In the genomic region with DNA sequence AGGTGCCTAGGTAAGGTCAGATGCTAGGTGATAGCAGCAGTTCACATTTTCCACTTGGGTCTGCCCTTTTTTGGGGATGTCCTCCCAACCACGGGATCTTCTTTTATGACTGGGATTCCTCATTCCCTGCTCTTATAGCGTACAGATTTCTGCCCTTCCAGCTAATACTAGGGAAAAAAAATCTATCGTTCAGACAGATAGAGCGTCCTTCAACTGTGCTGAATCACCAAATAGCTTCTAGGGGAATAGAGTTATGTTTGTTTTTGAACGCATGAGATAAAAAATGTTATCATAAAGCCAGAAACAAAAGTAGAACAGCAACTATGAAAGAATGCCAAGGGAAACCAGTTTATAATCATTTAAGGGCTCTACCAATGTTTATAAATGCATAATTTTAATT, we compare ENCODE assay signal across 19 cellular contexts. TPM values are rescaled to one million over a fixed set of nuclear protein-coding genes. Genes with fewer than 3 reads are reported as not detected.
A peak's percentile ranks its signal among the peaks of the same experiment; 100 is the strongest.
DNase-seq lines count a peak whose midpoint lies in the region; ATAC-seq, FAIRE-seq and TF ChIP-seq lines count a peak whose summit lies in the region.
"Had no signal": no experiment of that assay in that cellular context is flagged by ENCODE, and none has a peak within 500 bp of the region (broad histone marks: within the 10 kb centered on the region; RNA-seq: fewer than 3 reads in every experiment).

No MANE protein-coding gene starts in this region.

- H3K9me3 ChIP-seq in CD4-positive, alpha-beta T cell (ENCODE audit: control insufficient read depth, low read length) = no peaks in the 10 kb centered on the region
- H3K9me3 ChIP-seq in adrenal gland (replicated peaks in 1 of 3) = no peaks in the 10 kb centered on the region
- H3K9me3 ChIP-seq: SJSA1 had no signal

- POLR2A ChIA-PET in CD4-positive, alpha-beta T cell (lab: Charles Lee) = interaction anchor here (2.4 kb wide), 1 partner anchor 10 kb away, joined by 7 read pairs; no protein-coding TSS in a partner anchor

- no peaks in the 10 kb centered on the region for H3K27me3 ChIP-seq in CD4-positive, alpha-beta T cell (ENCODE audit: control insufficient read depth, insufficient read depth, low read length)
- H3K27me3 ChIP-seq in adrenal gland = no peaks in the 10 kb centered on the region
- H3K27me3 ChIP-seq: SJSA1 had no signal

- FAIRE-seq in urothelium cell line (lab: Jason Lieb, UNC) = no peak
- FAIRE-seq: H54, K562 had no signal

- peaks cover 39% of the 10 kb centered on the region for H3K4me1 Mint-ChIP-seq in CD4-positive, alpha-beta T cell (ENCODE audit: low read depth)
- peaks cover 49% of the 10 kb centered on the region for H3K4me1 Mint-ChIP-seq in mesothelial cell of epicardium

- H3K4me3 ChIP-seq in adrenal gland (peak overlapping the region in 1 of 4 donors; percentile 7), fibroblast of mammary gland (ENCODE audit: control insufficient read depth, low read depth, low read length) (no peak overlapping the region)
- H3K4me3 ChIP-seq: K562, SJSA1 had no signal

- peaks cover 8 to 12% of the 10 kb centered on the region in 2 donors for H3K4me1 ChIP-seq in adrenal gland (replicated peaks in 1 of 2)
- H3K4me1 ChIP-seq: SJSA1 had no signal

- CTCF ChIA-PET in CD4-positive, alpha-beta T cell (lab: Charles Lee) = interaction anchor here (2.3 kb wide), 1 partner anchor 13 kb away, joined by 11 read pairs; the partner anchor contains the start of gene RAP2C

- H3K36me3 ChIP-seq in adrenal gland (replicated peaks in 1 of 2) = no peaks in the 10 kb centered on the region
- H3K36me3 ChIP-seq: SJSA1 had no signal

- ATAC-seq in CD4-positive, alpha-beta T cell (ENCODE audit: poor library complexity) = no peak
- no peak for ATAC-seq in HG02798 (IDR thresholded peaks at IDR 0.05; ENCODE audit: poor library complexity, unreplicated experiment)
- ATAC-seq: K562, PC-3 had no signal

- no peak for TF ChIP-seq CTCF in CD4-positive, alpha-beta T cell (IDR thresholded peaks at IDR 0.05)
- TF ChIP-seq CTCF in adrenal gland (IDR thresholded peaks at IDR 0.05) = no peak
- TF ChIP-seq CTCF in fibroblast of mammary gland (conservative IDR thresholded peaks at IDR 0.05; ENCODE audit: control insufficient read depth, insufficient read depth, low read depth, low read length) = no peak
- TF ChIP-seq CTCF in mesothelial cell of epicardium (IDR thresholded peaks at IDR 0.05; ENCODE audit: unreplicated experiment) = no peak

- no peak overlapping the region for H3K27ac ChIP-seq in CD4-positive, alpha-beta T cell (ENCODE audit: low read depth, low read length)
- H3K27ac ChIP-seq in adrenal gland = peak overlapping the region; percentile 27 to 70 (median 53)
- H3K27ac ChIP-seq: RWPE1, SJSA1 had no signal

- peak overlapping the region; percentile 46 for H3K4me3 Mint-ChIP-seq in CD4-positive, alpha-beta T cell
- H3K4me3 Mint-ChIP-seq in mesothelial cell of epicardium = peak overlapping the region; percentile 1

- no peaks in the 10 kb centered on the region for H3K9me3 Mint-ChIP-seq in CD4-positive, alpha-beta T cell
- peaks cover 3% of the 10 kb centered on the region for H3K9me3 Mint-ChIP-seq in mesothelial cell of epicardium

- DNase-seq in CD4-positive, alpha-beta T cell = no peak
- peak in 2 of 7 donors; percentile 1 to 14 for DNase-seq in adrenal gland
- peak; percentile 4 for DNase-seq in fibroblast of mammary gland (ENCODE audit: low read depth)
- DNase-seq in mesothelial cell of epicardium (ENCODE audit: low spot score in 2 of 2, unreplicated experiment in 2 of 2) = no peak
- no peak for DNase-seq in HCEC 1CT
- DNase-seq in urothelium cell line (ENCODE audit: low spot score) = no peak
- no peak for DNase-seq in erythroblast (lab: John Stamatoyannopoulos, UW)
- DNase-seq: C1 segment of cervical spinal cord, GF-D8, NCI-H1417, NCI-H187 treated with DMSO at 0.1 percent for 48 hours, NCI-H2171, NCI-H446, PC-3 had no signal

- no peak overlapping the region for H3K27ac Mint-ChIP-seq in CD4-positive, alpha-beta T cell
- H3K27ac Mint-ChIP-seq in mesothelial cell of epicardium = peak overlapping the region; percentile 91

- peaks cover 53% of the 10 kb centered on the region for H3K36me3 Mint-ChIP-seq in CD4-positive, alpha-beta T cell (ENCODE audit: low read depth)
- H3K36me3 Mint-ChIP-seq in mesothelial cell of epicardium = peaks cover 22% of the 10 kb centered on the region

- 22 to 45% (median 37%) methylated on average over 5 of the region's 5 CpGs for WGBS in adrenal gland, 4 donors

- H3K27me3 Mint-ChIP-seq in CD4-positive, alpha-beta T cell = no peaks in the 10 kb centered on the region
- H3K27me3 Mint-ChIP-seq in mesothelial cell of epicardium (ENCODE audit: low read depth) = no peaks in the 10 kb centered on the region

- intact Hi-C loops in CD4-positive, alpha-beta T cell (cut with DNase I, micrococcal nuclease) = no loop called here
- intact Hi-C loops in adrenal gland (cut with DNase I) = no loop called here

- TF ChIP-seq POLR2A in adrenal gland (IDR thresholded peaks at IDR 0.05) = peak in 1 of 2 donors; percentile 30
- TF ChIP-seq POLR2A in erythroblast (IDR thresholded peaks at IDR 0.05; ENCODE audit: low read length) = no peak

RNA-seq across cellular contexts. Expression of gene RAP2C, which starts 13.0 kb away (rescaled TPM):
- 10 to 100 TPM; 51.9 to 52.0 TPM for total RNA-seq in CD4-positive, alpha-beta T cell
- 10 to 100 TPM; 12.2 to 72.2 (median 28.6) TPM for total RNA-seq in adrenal gland
- polyA plus RNA-seq in adrenal gland = 10 to 100 TPM; 13.0 to 20.6 (median 16.6) TPM
- 80.1 to 85.0 TPM (median 83.0 TPM) in 3 replicates for total RNA-seq in mesothelial cell of epicardium
